Comparison of ENCODE assay signal across 1 cellular context in the genomic region with DNA sequence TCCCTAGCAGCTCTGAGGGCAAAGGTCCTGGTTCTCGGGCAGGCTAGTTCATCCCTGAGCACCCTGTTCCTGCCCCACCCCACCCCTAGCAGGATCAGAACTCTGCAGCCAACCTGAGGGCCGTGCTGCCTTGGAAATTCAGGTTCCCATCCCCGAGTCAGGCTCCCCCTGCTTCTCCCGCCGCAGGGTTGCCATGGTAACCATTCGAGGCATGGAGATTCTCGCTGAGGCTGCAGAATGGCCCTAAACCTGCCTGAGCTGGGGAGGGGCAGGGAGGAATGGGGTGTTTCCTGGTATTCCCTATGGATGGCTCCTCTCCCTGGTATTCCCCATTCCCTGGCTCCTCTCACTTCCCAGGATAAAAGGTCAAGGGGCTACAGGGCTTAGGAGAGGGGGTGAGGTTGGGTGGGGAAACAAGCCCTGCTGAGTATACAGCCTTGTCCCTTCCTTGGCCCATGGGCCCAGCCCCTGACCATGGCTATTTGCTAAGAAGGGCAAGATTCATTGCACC.
TF ChIP-seq lines count a peak whose summit lies in the region.

No MANE protein-coding gene starts in this region.

TF ChIP-seq in H1, 55 proteins besides CTCF, POLR2A, EP300 and RAD21 (continued from another document):
- peak; percentile 19; the same call in 1 of the 2 replicates for TF ChIP-seq BRCA1 (IDR thresholded peaks at IDR 0.05; ENCODE audit: low read depth, low read length)
